Comparison of ENCODE assay signal across 11 cellular contexts in the genomic region with DNA sequence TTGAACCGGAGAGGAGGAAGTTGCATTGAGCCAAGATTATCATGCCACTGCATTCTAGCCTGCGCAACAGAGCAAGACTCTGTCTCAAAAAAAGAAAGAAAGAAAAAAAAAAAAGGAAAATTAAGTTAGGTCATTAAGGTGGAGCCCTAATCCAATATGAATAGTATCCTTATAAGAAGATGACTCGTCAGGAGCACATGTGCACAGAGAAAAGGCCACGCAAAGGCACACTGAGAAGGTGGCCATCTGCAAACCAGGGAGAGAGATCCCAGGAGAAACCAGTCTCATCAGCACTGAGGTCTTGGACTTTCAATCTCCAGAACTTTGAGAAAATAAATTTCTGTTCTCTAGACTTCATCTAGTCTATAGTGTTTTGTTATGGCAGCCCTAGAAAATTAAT. TPM values are rescaled to one million over a fixed set of nuclear protein-coding genes. Genes with fewer than 3 reads are reported as not detected.
DNase-seq lines count a peak whose midpoint lies in the region; ATAC-seq and TF ChIP-seq lines count a peak whose summit lies in the region.
"Had no signal": no experiment of that assay in that cellular context is flagged by ENCODE, and none has a peak within 500 bp of the region (broad histone marks: within the 10 kb centered on the region; RNA-seq: fewer than 3 reads in every experiment).

No MANE protein-coding gene starts in this region.

- no peak overlapping the region for H3K4me3 Mint-ChIP-seq in HFFc6
- H3K4me3 Mint-ChIP-seq in naive thymus-derived CD8-positive, alpha-beta T cell, result peak overlapping the region in 6 of 10 donors; percentile 20 to 93 (median 78)

- H3K36me3 ChIP-seq in ACC112 (ENCODE audit: insufficient read depth, low read length), result no peaks in the 10 kb centered on the region
- no peaks in the 10 kb centered on the region for H3K36me3 ChIP-seq in ascending aorta
- no peaks in the 10 kb centered on the region for H3K36me3 ChIP-seq in SJCRH30
- H3K36me3 ChIP-seq: vagina had no signal

- no peaks in the 10 kb centered on the region for H3K9me3 ChIP-seq in ascending aorta
- no peaks in the 10 kb centered on the region for H3K9me3 ChIP-seq in SJCRH30 (replicated peaks)
- H3K9me3 ChIP-seq: vagina had no signal

- intact Hi-C loops in ascending aorta (cut with DNase I), result loop anchor here (10.0 kb wide), 2 partner anchors 256 to 914 kb away; no protein-coding TSS in a partner anchor

- DNase-seq in HFFc6 (no peak), ascending aorta (ENCODE audit: low spot score in 2 of 2) (no peak), DMS 273 (lab: John Stamatoyannopoulos, UW; ENCODE audit: unreplicated experiment) (no peak), SJCRH30 (no peak)
- no peak for DNase-seq in naive thymus-derived CD8-positive, alpha-beta T cell
- DNase-seq: GOT3, NCI-H2081 treated with DMSO at 0.1 percent for 48 hours had no signal

- TF ChIP-seq CTCF in HFFc6 (IDR thresholded peaks at IDR 0.05) (no peak), ascending aorta (IDR thresholded peaks at IDR 0.05) (no peak)

- peak overlapping the region; percentile 100 for H3K27ac ChIP-seq in ACC112 (ENCODE audit: low read depth, low read length)
- H3K27ac ChIP-seq in ascending aorta, result peak overlapping the region; percentile 69 to 86
- no peak overlapping the region for H3K27ac ChIP-seq in SJCRH30

- H3K27me3 ChIP-seq in ACC112 (ENCODE audit: insufficient read depth, low read length), result no peaks in the 10 kb centered on the region
- H3K27me3 ChIP-seq in ascending aorta, result no peaks in the 10 kb centered on the region
- peaks cover 4% of the 10 kb centered on the region; the same call in 1 of the 2 replicates for H3K27me3 ChIP-seq in SJCRH30
- H3K27me3 ChIP-seq: vagina had no signal

- H3K27me3 Mint-ChIP-seq in HFFc6 (ENCODE audit: insufficient read depth), result no peaks in the 10 kb centered on the region
- no peaks in the 10 kb centered on the region for H3K27me3 Mint-ChIP-seq in naive thymus-derived CD8-positive, alpha-beta T cell

- H3K4me1 ChIP-seq in ACC112 (ENCODE audit: control insufficient read depth, insufficient read depth, low read length, unreplicated experiment) (peaks cover 59% of the 10 kb centered on the region), ascending aorta (peaks cover 24 to 57% of the 10 kb centered on the region in 2 donors), SJCRH30 (peaks cover 5% of the 10 kb centered on the region; the same call in 1 of the 2 replicates)

- H3K4me1 Mint-ChIP-seq in HFFc6 (ENCODE audit: low read depth), result peaks cover 75% of the 10 kb centered on the region
- H3K4me1 Mint-ChIP-seq in naive thymus-derived CD8-positive, alpha-beta T cell, result peaks cover 30 to 79% (median 67%) of the 10 kb centered on the region in 4 donors

- ATAC-seq in naive thymus-derived CD8-positive, alpha-beta T cell, result no peak
- ATAC-seq in HG03095 (IDR thresholded peaks at IDR 0.05; ENCODE audit: unreplicated experiment), result no peak
- no peak for ATAC-seq in HG03159 (IDR thresholded peaks at IDR 0.05; ENCODE audit: unreplicated experiment)

- H3K4me3 ChIP-seq in ACC112 (ENCODE audit: low read depth, low read length) (no peak overlapping the region), ascending aorta (no peak overlapping the region), SJCRH30 (no peak overlapping the region)

- POLR2A ChIA-PET in naive thymus-derived CD8-positive, alpha-beta T cell (lab: Charles Lee), result interaction anchor here (1.6 kb wide), 1 partner anchor 52 kb away, joined by 4 read pairs; no protein-coding TSS in a partner anchor

- no peaks in the 10 kb centered on the region for H3K9me3 Mint-ChIP-seq in HFFc6
- no peaks in the 10 kb centered on the region for H3K9me3 Mint-ChIP-seq in naive thymus-derived CD8-positive, alpha-beta T cell

- H3K79me2 ChIP-seq in ACC112 (ENCODE audit: control insufficient read depth, insufficient read depth, low read length, unreplicated experiment), result peaks cover 48% of the 10 kb centered on the region

- H3K27ac Mint-ChIP-seq in HFFc6, result peak overlapping the region; percentile 95
- H3K27ac Mint-ChIP-seq in naive thymus-derived CD8-positive, alpha-beta T cell, result peak overlapping the region in 8 of 10 donors; percentile 15 to 94 (median 72)

- H3K36me3 Mint-ChIP-seq in HFFc6 (ENCODE audit: low read depth), result no peaks in the 10 kb centered on the region
- H3K36me3 Mint-ChIP-seq in naive thymus-derived CD8-positive, alpha-beta T cell, result peaks cover 0 to 13% (median 4%) of the 10 kb centered on the region in 3 donors

- no peak overlapping the region for H2AFZ ChIP-seq in ACC112 (ENCODE audit: low read length, unreplicated experiment)

RNA-seq across cellular contexts. Expression of gene SQOR, which starts 3.8 kb away (rescaled TPM):
- total RNA-seq in HFFc6 (2021; fragmentation: NEBNext Ultra II Directional; extraction: Animal tissue kit (Norgen Biotek cat#: 25700)), result 10 to 100 TPM; 25.3 to 43.2 (median 39.7) TPM
- total RNA-seq in ascending aorta, result 61.4 TPM
- 10 to 100 TPM; 30.4 to 38.9 TPM for total RNA-seq in naive thymus-derived CD8-positive, alpha-beta T cell
- polyA plus RNA-seq in naive thymus-derived CD8-positive, alpha-beta T cell, result 10 to 100 TPM; 58.6 to 68.3 (median 58.7) TPM
- total RNA-seq in SJCRH30 (2014; rRNA removed; shearing (Covaris generic)), result 0.51 and 0.67 TPM in 2 replicates

RNA-seq across cellular contexts. Expression of gene BLOC1S6, which starts 51.5 kb away (rescaled TPM):
- 10 to 100 TPM; 55.2 to 67.2 (median 59.4) TPM for total RNA-seq in HFFc6 (2021; fragmentation: NEBNext Ultra II Directional; extraction: Animal tissue kit (Norgen Biotek cat#: 25700))
- total RNA-seq in ascending aorta, result 15.4 TPM
- 10 to 100 TPM; 53.5 to 60.3 TPM for total RNA-seq in naive thymus-derived CD8-positive, alpha-beta T cell
- polyA plus RNA-seq in naive thymus-derived CD8-positive, alpha-beta T cell, result 10 to 100 TPM; 50.9 to 62.1 (median 58.8) TPM
- 70.2 and 70.9 TPM in 2 replicates for total RNA-seq in SJCRH30 (2014; rRNA removed; shearing (Covaris generic))

Comparison
In these comparisons a context has a peak if more than half of its experiments do, and no peak if none do; other contexts are left out.
1. RNA of gene SQOR, which starts 3.8 kb away (total RNA-seq): 61.4 TPM in ascending aorta (single experiment), 25.3 to 43.2 TPM in HFFc6 and 30.4 to 38.9 TPM in naive thymus-derived CD8-positive, alpha-beta T cell; 0.51 to 0.67 TPM in SJCRH30; every median in the first group is over 10 times any median in the second.